Comparison of ENCODE assay signal across 9 cellular contexts in the genomic region with DNA sequence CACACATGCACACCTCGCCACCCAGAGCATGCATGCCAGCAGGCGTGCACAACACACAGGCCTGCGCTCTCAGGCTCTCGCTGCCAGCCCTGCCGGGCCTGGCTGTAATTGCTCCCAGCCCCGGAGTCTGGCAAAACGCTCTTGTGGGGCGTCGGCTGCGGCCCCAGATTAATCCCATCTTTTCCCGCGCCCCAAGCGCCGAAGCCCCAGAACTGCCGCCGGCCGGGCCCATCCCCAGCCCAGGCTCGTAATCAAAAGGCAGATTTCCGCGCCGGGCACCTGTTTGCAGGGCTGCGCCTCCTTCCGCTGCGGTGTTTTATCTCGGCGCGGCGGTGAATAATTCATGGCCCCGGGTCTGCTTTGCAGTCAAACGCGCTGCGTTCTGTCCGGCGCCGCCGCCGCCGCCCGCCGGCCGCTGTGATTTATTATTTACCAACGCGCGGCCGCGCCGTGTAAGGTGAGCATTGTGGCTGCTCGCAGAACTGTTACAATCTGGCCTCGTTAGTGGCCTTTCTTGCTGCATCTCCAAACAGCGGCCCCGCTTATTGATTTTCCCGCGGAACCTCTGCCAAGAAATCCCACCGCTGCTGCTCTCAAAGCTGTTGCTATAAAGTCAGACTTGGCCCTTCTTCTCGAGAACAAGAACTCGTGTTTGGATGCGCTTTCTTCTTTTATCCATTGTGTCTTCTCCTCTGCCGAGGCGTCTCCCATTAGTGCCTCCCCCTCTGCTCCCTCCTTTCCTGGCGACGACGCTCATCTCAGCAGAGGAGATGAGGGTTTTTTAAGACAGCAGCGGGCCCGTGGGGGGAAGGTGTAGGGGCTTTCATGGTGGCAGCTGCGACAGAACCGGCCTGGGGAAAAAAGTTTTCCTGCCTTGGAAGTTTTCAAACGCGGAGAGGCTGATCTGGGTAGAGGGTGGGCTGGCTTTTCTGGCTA.
DNase-seq lines count a peak whose midpoint lies in the region; ATAC-seq and TF ChIP-seq lines count a peak whose summit lies in the region.
"Had no signal": no experiment of that assay in that cellular context is flagged by ENCODE, and none has a peak within 500 bp of the region (broad histone marks: within the 10 kb centered on the region; RNA-seq: fewer than 3 reads in every experiment).

No MANE protein-coding gene starts in this region.

- H3K27ac Mint-ChIP-seq in MCF 10A (ENCODE audit: low read depth, unreplicated experiment) (no peak overlapping the region), T-helper 17 cell (no peak overlapping the region)

- POLR2A ChIA-PET in MCF 10A (lab: Yijun Ruan, JAX), result no interaction called here

- H3K4me1 ChIP-seq in ACC112 (ENCODE audit: control insufficient read depth, insufficient read depth, low read length, unreplicated experiment) (no peaks in the 10 kb centered on the region), colonic mucosa (peaks cover 4% of the 10 kb centered on the region)

- TF ChIP-seq CTCF in HFF-Myc (IDR thresholded peaks at IDR 0.05; ENCODE audit: low read depth, low read length, missing control alignments) (no peak), MCF 10A (IDR thresholded peaks at IDR 0.05; ENCODE audit: unreplicated experiment) (no peak), colonic mucosa (IDR thresholded peaks at IDR 0.05) (no peak)

- H3K27ac ChIP-seq in ACC112 (ENCODE audit: low read depth, low read length) (no peak overlapping the region), colonic mucosa (no peak overlapping the region)

- no peak overlapping the region for H3K9ac ChIP-seq in colonic mucosa (ENCODE audit: low read depth in 2 of 2, low read length in 2 of 2)

- no peaks in the 10 kb centered on the region for H3K27me3 Mint-ChIP-seq in MCF 10A (ENCODE audit: insufficient read depth, unreplicated experiment)
- peaks cover 56% of the 10 kb centered on the region for H3K27me3 Mint-ChIP-seq in T-helper 17 cell

- ATAC-seq in left lobe of liver (peak; percentile 46), T-helper 17 cell (no peak)

- H3K27me3 ChIP-seq in ACC112 (ENCODE audit: insufficient read depth, low read length), result peaks cover 44% of the 10 kb centered on the region
- H3K27me3 ChIP-seq in colonic mucosa, result peaks cover 13% of the 10 kb centered on the region

- H3K4me1 Mint-ChIP-seq in MCF 10A (ENCODE audit: insufficient read depth, unreplicated experiment) (no peaks in the 10 kb centered on the region), T-helper 17 cell (no peaks in the 10 kb centered on the region)

- CTCF ChIA-PET in MCF 10A (lab: Yijun Ruan, JAX), result no interaction called here

- H3K36me3 ChIP-seq in ACC112 (ENCODE audit: insufficient read depth, low read length) (no peaks in the 10 kb centered on the region), colonic mucosa (no peaks in the 10 kb centered on the region)

- DNase-seq in HFF-Myc (ENCODE audit: extremely low read depth, low read depth) (no peak), MCF 10A (ENCODE audit: unreplicated experiment) (peak; percentile 16), left lobe of liver (ENCODE audit: low spot score) (no peak), hepatic stellate cell (ENCODE audit: low spot score) (no peak), T-helper 17 cell (no peak), colonic mucosa (no peak)
- DNase-seq in stimulated activated CD4-positive, alpha-beta T cell treated with anti-CD3 and anti-CD28 coated beads, Interleukin-4, amount 100 ng/mL, for 1 hour, result no peak
- DNase-seq: EL had no signal

- H3K36me3 Mint-ChIP-seq in MCF 10A (ENCODE audit: insufficient read depth, unreplicated experiment), result no peaks in the 10 kb centered on the region
- H3K36me3 Mint-ChIP-seq in T-helper 17 cell (ENCODE audit: low read depth), result peaks cover 2% of the 10 kb centered on the region

- no peaks in the 10 kb centered on the region for H3K9me3 Mint-ChIP-seq in MCF 10A (ENCODE audit: unreplicated experiment)

- H2AFZ ChIP-seq in ACC112 (ENCODE audit: low read length, unreplicated experiment), result peak overlapping the region; percentile 57

- intact Hi-C loops in MCF 10A (cut with micrococcal nuclease) (no loop called here), colonic mucosa (cut with DNase I) (no loop called here)

- H3K4me3 Mint-ChIP-seq in MCF 10A (ENCODE audit: unreplicated experiment) (peak overlapping the region; percentile 46), T-helper 17 cell (no peak overlapping the region)

- BruUV-seq in MCF 10A (replicated peaks; lab: Mats Ljungman, UMichigan), result no TSS peak

- H3K4me3 ChIP-seq in ACC112 (ENCODE audit: low read depth, low read length), result peak overlapping the region; percentile 60
- peak overlapping the region; percentile 21 for H3K4me3 ChIP-seq in HFF-Myc (replicated peaks; ENCODE audit: low read depth, low read length)
- H3K4me3 ChIP-seq in colonic mucosa, result no peak overlapping the region

- H3K9me3 ChIP-seq in T-helper 17 cell (ENCODE audit: control insufficient read depth, low read length, poor library complexity, severe bottlenecking) (no peaks in the 10 kb centered on the region), colonic mucosa (no peaks in the 10 kb centered on the region)

- no peaks in the 10 kb centered on the region for H3K79me2 ChIP-seq in ACC112 (ENCODE audit: control insufficient read depth, insufficient read depth, low read length, unreplicated experiment)
